In the genomic region with DNA sequence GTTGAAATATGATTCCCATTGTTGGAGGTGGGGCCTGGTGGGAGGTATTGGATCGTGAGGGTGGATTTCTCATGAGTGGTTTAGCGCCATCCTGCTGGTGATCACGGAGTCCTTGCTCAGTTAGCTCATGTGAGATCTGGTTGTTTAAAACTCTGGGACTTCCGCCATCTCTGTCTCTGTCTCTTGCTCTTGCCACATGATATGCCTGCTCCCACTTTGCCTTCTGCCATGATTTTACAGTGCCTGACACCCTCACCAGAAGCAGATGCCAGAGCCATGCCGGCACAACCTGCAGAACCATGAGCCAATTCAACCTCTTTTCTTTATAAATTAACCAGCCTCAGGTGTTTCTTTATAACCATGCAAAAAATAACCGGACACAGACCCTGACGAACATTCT, we compare ENCODE assay signal across 24 cellular contexts. TPM values are rescaled to one million over a fixed set of nuclear protein-coding genes. Genes with fewer than 3 reads are reported as not detected.
DNase-seq lines count a peak whose midpoint lies in the region; ATAC-seq, FAIRE-seq and TF ChIP-seq lines count a peak whose summit lies in the region.
"Had no signal": no experiment of that assay in that cellular context is flagged by ENCODE, and none has a peak within 500 bp of the region (broad histone marks: within the 10 kb centered on the region; RNA-seq: fewer than 3 reads in every experiment).

No MANE protein-coding gene starts in this region.

- H3K18ac ChIP-seq in H1 (ENCODE audit: extremely low read depth, low read length), result no peak overlapping the region

- FAIRE-seq in H1 (lab: Jason Lieb, UNC), result no peak
- FAIRE-seq: A204.1, D721Med, GM12891, GM18507 had no signal

- no peak overlapping the region for H3K56ac ChIP-seq in H1 (replicated peaks; ENCODE audit: insufficient read length, low read depth, low read length)

- H3K9ac ChIP-seq in H1 (replicated peaks in 1 of 4; ENCODE audit: extremely low read depth in 1 of 4, low read depth in 3 of 4, low read length in 3 of 4), result no peak overlapping the region
- H3K9ac ChIP-seq: BLaER1 treated with 17β-estradiol and CSF1 and Interleukin-3, amounts not matched to agents 10 nM and 100 nM; GM23248 had no signal

- H3K23ac ChIP-seq in H1 (ENCODE audit: insufficient read length), result no peak overlapping the region

- no peak overlapping the region for H2BK5ac ChIP-seq in H1 (ENCODE audit: low read depth, low read length)

- no peaks in the 10 kb centered on the region for H3K27me3 ChIP-seq in H1 (replicated peaks in 1 of 4; ENCODE audit: control insufficient read depth in 3 of 4, extremely low read depth in 1 of 4, insufficient read depth in 3 of 4, low read length in 3 of 4)
- H3K27me3 ChIP-seq: BE2C; BLaER1 treated with 17β-estradiol and CSF1 and Interleukin-3, amounts not matched to agents 10 nM and 100 nM had no signal

- TF ChIP-seq RAD21 in H1 (IDR thresholded peaks at IDR 0.05 in 1 of 2, conservative IDR thresholded peaks at IDR 0.05 in 1 of 2; ENCODE audit: low read depth in 2 of 2, low read length in 2 of 2), result no peak

- H3K27ac Mint-ChIP-seq in nephron progenitor cell, result peak overlapping the region; percentile 70
- H3K27ac Mint-ChIP-seq in activated T-helper 17 cell treated with anti-CD3 and anti-CD28 coated beads, Interleukin-2, amount 50 U/mL, for 72 hours, result no peak overlapping the region
- H3K27ac Mint-ChIP-seq: CD14-positive monocyte; CD4-positive, alpha-beta T cell; CD8-positive, alpha-beta memory T cell had no signal

- DNase-seq in Ammon's horn (ENCODE audit: low spot score) (peak; percentile 64), H1 (ENCODE audit: low read depth in 1 of 2, low spot score in 2 of 2) (no peak), nephron progenitor cell (no peak), superior temporal gyrus (ENCODE audit: extremely low spot score) (peak; percentile 15), DMS53 (lab: John Stamatoyannopoulos, UW) (no peak), foreskin fibroblast (no peak)
- DNase-seq: BE2C; CD4-positive, alpha-beta T cell; CD8-positive, alpha-beta memory T cell; DMS 273 treated with DMSO at 0.1 percent for 48 hours; DMS79 treated with DMSO at 0.1 percent for 48 hours; GF-D8; GM23248; H9 had no signal

- ATAC-seq in GM21447 (IDR thresholded peaks at IDR 0.05; ENCODE audit: unreplicated experiment), result no peak
- ATAC-seq in activated T-helper 17 cell treated with anti-CD3 and anti-CD28 coated beads, Interleukin-2, amount 50 U/mL, for 72 hours (replicated peaks), result no peak
- ATAC-seq: HCT116 had no signal

- no peak overlapping the region for H4K5ac ChIP-seq in H1 (ENCODE audit: insufficient read length, low read depth, low read length)

- 91% methylated on average over 7 of the region's 7 CpGs; no CpG with 5 or more reads in 1 of the 2 experiments for WGBS in H1 (ENCODE audit: extremely low coverage in 1 of 2, insufficient coverage in 1 of 2, insufficient read length in 1 of 2, insufficient replicate concordance in 2 of 2, low coverage in 1 of 2, low lambda C conversion rate in 2 of 2, missing lambda C conversion rate in 1 of 2), 2 experiments

- no peaks in the 10 kb centered on the region for H3K36me3 ChIP-seq in H1 (ENCODE audit: control insufficient read depth in 2 of 4, insufficient read depth in 4 of 4, low read length in 3 of 4)
- H3K36me3 ChIP-seq: BE2C; BLaER1 treated with 17β-estradiol and CSF1 and Interleukin-3, amounts not matched to agents 10 nM and 100 nM had no signal

- H3K27ac ChIP-seq in H1 (ENCODE audit: low read depth, low read length), result no peak overlapping the region
- H3K27ac ChIP-seq: 22Rv1; BLaER1 treated with 17β-estradiol and CSF1 and Interleukin-3, amounts not matched to agents 10 nM and 100 nM; GM23248 had no signal

- no peak overlapping the region for H3K4me3 Mint-ChIP-seq in nephron progenitor cell
- H3K4me3 Mint-ChIP-seq in activated T-helper 17 cell treated with anti-CD3 and anti-CD28 coated beads, Interleukin-2, amount 50 U/mL, for 72 hours, result no peak overlapping the region
- H3K4me3 Mint-ChIP-seq: CD14-positive monocyte; CD4-positive, alpha-beta T cell; CD8-positive, alpha-beta memory T cell; H9 had no signal

- TF ChIP-seq CTCF in H1 (IDR thresholded peaks at IDR 0.05; ENCODE audit: control extremely low read depth in 1 of 3, insufficient read depth in 1 of 3, low read depth in 1 of 3, low read length in 3 of 3), result no peak
- no peak for TF ChIP-seq CTCF in nephron progenitor cell (IDR thresholded peaks at IDR 0.05)
- no peak for TF ChIP-seq CTCF in foreskin fibroblast (IDR thresholded peaks at IDR 0.05; ENCODE audit: low read depth, low read length)

- POLR2A ChIA-PET in H1 (lab: Charles Lee; ENCODE audit: partially characterized antibody), result no interaction called here

- peaks cover 3% of the 10 kb centered on the region for H3K9me3 Mint-ChIP-seq in nephron progenitor cell
- no peaks in the 10 kb centered on the region for H3K9me3 Mint-ChIP-seq in activated T-helper 17 cell treated with anti-CD3 and anti-CD28 coated beads, Interleukin-2, amount 50 U/mL, for 72 hours
- H3K9me3 Mint-ChIP-seq: CD4-positive, alpha-beta T cell; CD8-positive, alpha-beta memory T cell; H9 had no signal

- H3K4me2 ChIP-seq in H1 (ENCODE audit: insufficient read depth in 1 of 2, low read depth in 2 of 2, low read length in 2 of 2), result no peak overlapping the region
- H3K4me2 ChIP-seq: BLaER1 treated with 17β-estradiol and CSF1 and Interleukin-3, amounts not matched to agents 10 nM and 100 nM had no signal

- no peak overlapping the region for H3K4ac ChIP-seq in H1 (replicated peaks; ENCODE audit: insufficient read length, low read depth, low read length)

- no peak overlapping the region for H2AFZ ChIP-seq in H1 (ENCODE audit: low read length)
- H2AFZ ChIP-seq: GM23248 had no signal

- no peaks in the 10 kb centered on the region for H3K36me3 Mint-ChIP-seq in nephron progenitor cell (ENCODE audit: low read depth)
- no peaks in the 10 kb centered on the region for H3K36me3 Mint-ChIP-seq in activated T-helper 17 cell treated with anti-CD3 and anti-CD28 coated beads, Interleukin-2, amount 50 U/mL, for 72 hours (ENCODE audit: low read depth)
- H3K36me3 Mint-ChIP-seq: CD14-positive monocyte; CD8-positive, alpha-beta memory T cell had no signal

- no peaks in the 10 kb centered on the region for H3K9me3 ChIP-seq in H1 (ENCODE audit: insufficient read depth in 2 of 2, low read depth in 1 of 2, low read length in 1 of 2)
- H3K9me3 ChIP-seq: BE2C; BLaER1 treated with 17β-estradiol and CSF1 and Interleukin-3, amounts not matched to agents 10 nM and 100 nM had no signal

- peaks cover 10% of the 10 kb centered on the region for H3K27me3 Mint-ChIP-seq in nephron progenitor cell (ENCODE audit: low read depth, poor library complexity)
- no peaks in the 10 kb centered on the region for H3K27me3 Mint-ChIP-seq in activated T-helper 17 cell treated with anti-CD3 and anti-CD28 coated beads, Interleukin-2, amount 50 U/mL, for 72 hours

- no peak for TF ChIP-seq POLR2A in H1 (IDR thresholded peaks at IDR 0.05; ENCODE audit: control extremely low read depth in 1 of 2, low read depth in 2 of 2, low read length in 2 of 2)

- H2BK15ac ChIP-seq in H1 (ENCODE audit: low read length), result no peak overlapping the region

- no peaks in the 10 kb centered on the region for H3K79me2 ChIP-seq in H1 (ENCODE audit: control insufficient read depth in 1 of 2, insufficient read depth in 2 of 2, low read length in 2 of 2)

- H2BK20ac ChIP-seq in H1 (ENCODE audit: low read length), result no peak overlapping the region

- H3K14ac ChIP-seq in H1 (ENCODE audit: insufficient read length), result no peak overlapping the region

- CTCF ChIA-PET in H1 (lab: Charles Lee; ENCODE audit: partially characterized antibody), result interaction anchor here (0.6 kb wide), 1 partner anchor 77 kb away, joined by 6 read pairs; no protein-coding TSS in a partner anchor

- no peaks in the 10 kb centered on the region for H4K20me1 ChIP-seq in H1 (replicated peaks in 1 of 2; ENCODE audit: control insufficient read depth in 1 of 2, insufficient read depth in 2 of 2, low read length in 2 of 2)
- H4K20me1 ChIP-seq: BLaER1 treated with 17β-estradiol and CSF1 and Interleukin-3, amounts not matched to agents 10 nM and 100 nM had no signal

- no peak overlapping the region for H2AK5ac ChIP-seq in H1 (ENCODE audit: low read depth, low read length)

- H3K4me1 Mint-ChIP-seq in nephron progenitor cell, result peaks cover 4% of the 10 kb centered on the region
- no peaks in the 10 kb centered on the region for H3K4me1 Mint-ChIP-seq in activated T-helper 17 cell treated with anti-CD3 and anti-CD28 coated beads, Interleukin-2, amount 50 U/mL, for 72 hours
- H3K4me1 Mint-ChIP-seq: CD14-positive monocyte; CD8-positive, alpha-beta memory T cell; H9 had no signal

- H2BK12ac ChIP-seq in H1 (ENCODE audit: low read depth, low read length), result no peak overlapping the region

- H3K23me2 ChIP-seq in H1 (ENCODE audit: low read depth, low read length), result no peaks in the 10 kb centered on the region

- H3K4me3 ChIP-seq in H1 (ENCODE audit: extremely low read depth in 1 of 4, insufficient read depth in 2 of 4, low read depth in 3 of 4, low read length in 4 of 4), result no peak overlapping the region
- H3K4me3 ChIP-seq in foreskin fibroblast (ENCODE audit: low read depth in 1 of 2, low read length in 2 of 2), result no peak overlapping the region
- H3K4me3 ChIP-seq: BLaER1 treated with 17β-estradiol and CSF1 and Interleukin-3, amounts not matched to agents 10 nM and 100 nM; GM23248 had no signal

- H4K8ac ChIP-seq in H1 (ENCODE audit: extremely low read depth, insufficient read depth, low read length), result 0 out of 2 replicates have a peak overlapping the region, but pooled peaks have one; percentile 48

- H2BK120ac ChIP-seq in H1 (replicated peaks; ENCODE audit: low read depth, low read length), result no peak overlapping the region

- no peaks in the 10 kb centered on the region for H3K4me1 ChIP-seq in H1 (replicated peaks in 1 of 4; ENCODE audit: control insufficient read depth in 3 of 4, insufficient read depth in 4 of 4, low read length in 3 of 4)
- H3K4me1 ChIP-seq: BE2C had no signal

- no peak overlapping the region for H4K91ac ChIP-seq in H1 (replicated peaks; ENCODE audit: insufficient read length, low read length)

- no peaks in the 10 kb centered on the region for H3K79me1 ChIP-seq in H1 (ENCODE audit: low read depth, low read length)

- TF ChIP-seq EP300 in H1 (IDR thresholded peaks at IDR 0.05; ENCODE audit: borderline replicate concordance in 1 of 2, low read depth in 2 of 2, low read length in 2 of 2), result no peak

TF ChIP-seq in H1, 55 proteins besides CTCF, POLR2A, EP300 and RAD21:
- TF ChIP-seq GTF2F1 (IDR thresholded peaks at IDR 0.05; ENCODE audit: borderline replicate concordance, low read depth, low read length), result no peak

RNA-seq across cellular contexts. Expression of a gene that starts 44.7 kb away (rescaled TPM):
- 25.3 and 26.2 TPM in 2 replicates for total RNA-seq in H1 (2021; fragmentation: NEBNext Ultra II Directional; extraction: Animal tissue kit (Norgen Biotek cat#: 25700))
- 43.7 and 46.1 TPM in 2 replicates for polyA plus RNA-seq in H1 (2011; rRNA removed)
- 33.6 TPM for polyA plus RNA-seq in H1 (2011; cell fraction: cytosol; rRNA removed)
- polyA plus RNA-seq in H1 (2011; cell fraction: nucleus; rRNA removed), result 37.7 TPM
- 15.3 to 26.8 TPM (median 25.1 TPM) in 4 replicates for polyA plus RNA-seq in H1 (2012, experiment 1 of 2)
- polyA plus RNA-seq in H1 (2012, experiment 2 of 2), result 17.4 TPM
- 14.2 TPM for polyA plus RNA-seq in H1 (2013, experiment 1 of 2)
- 15.0 TPM for polyA plus RNA-seq in H1 (2013, experiment 2 of 2)
- 79.3 and 83.1 TPM in 2 replicates for polyA minus RNA-seq in H1 (2011; rRNA and poly(A)+ RNA removed)
- 34.9 TPM for polyA minus RNA-seq in H1 (2011; cell fraction: cytosol; rRNA and poly(A)+ RNA removed)
- 85.0 TPM for polyA minus RNA-seq in H1 (2011; cell fraction: nucleus; rRNA and poly(A)+ RNA removed)
- total RNA-seq in activated T-helper 17 cell treated with anti-CD3 and anti-CD28 coated beads, Interleukin-2, amount 50 U/mL, for 72 hours, result 10 to 100 TPM; 11.3 to 12.8 TPM

Comparison
In these comparisons a context has a peak if more than half of its experiments do, and no peak if none do; other contexts are left out.
1. DNase-seq: peak in Ammon's horn (single experiment) and superior temporal gyrus (single experiment); none in H1 (0 of 2), nephron progenitor cell (single experiment), DMS53 (single experiment) and foreskin fibroblast (0 of 2).